7 cellular contexts compared by ENCODE assay signal in genomic region chr19:48351341-48351752, GRCh38. TPM values are rescaled to one million over a fixed set of nuclear protein-coding genes. Genes with fewer than 3 reads are reported as not detected.
DNase-seq lines count a peak whose midpoint lies in the region; ATAC-seq and TF ChIP-seq lines count a peak whose summit lies in the region.

No MANE protein-coding gene starts in this region.

- peak; percentile 49 for DNase-seq in NCI-H146 (lab: John Stamatoyannopoulos, UW)
- peak; percentile 90 for DNase-seq in WTC11 (ENCODE audit: low spot score)
- peak; percentile 66 to 68 for DNase-seq in cardiac fibroblast (ENCODE audit: low read depth in 2 of 2)
- DNase-seq in left lobe of liver (ENCODE audit: low spot score), result peak; percentile 67
- DNase-seq in stimulated activated CD4-positive, alpha-beta T cell treated with anti-CD3 and anti-CD28 coated beads, TNF-alpha, amount 100 ng/mL, for 48 hours (ENCODE audit: low read depth in 3 of 3), result peak; percentile 70 to 80 (median 78)
- no peak for DNase-seq in epidermal melanocyte (ENCODE audit: insufficient read length, low spot score)

- ATAC-seq in WTC11 (peak; percentile 90), left lobe of liver (peak; percentile 87)

- POLR2A ChIA-PET in WTC11 (lab: Charles Lee), result interaction anchor here (0.7 to 1.0 kb wide), 2 partner anchors 12 to 247 kb away, joined by 3 to 11 read pairs; partner anchors contain the start of gene TMEM143

- no peaks in the 10 kb centered on the region; the same call in 1 of the 2 replicates for H3K27me3 Mint-ChIP-seq in WTC11 (ENCODE audit: low read depth)

- no peak overlapping the region for H3K27ac Mint-ChIP-seq in WTC11

- H3K9me3 Mint-ChIP-seq in WTC11, result no peaks in the 10 kb centered on the region

- H3K36me3 Mint-ChIP-seq in WTC11, result no peaks in the 10 kb centered on the region

- CTCF ChIA-PET in WTC11 (lab: Charles Lee), result interaction anchor here (0.5 to 3.5 kb wide), 35 partner anchors 8 to 257 kb away, joined by 3 to 52 read pairs (median 4); partner anchors contain the start of genes EMP3, GRIN2D, GRWD1 and KDELR1

- H3K4me3 Mint-ChIP-seq in WTC11, result no peak overlapping the region

- TF ChIP-seq CTCF in GM12875 (IDR thresholded peaks at IDR 0.05; ENCODE audit: borderline replicate concordance, insufficient read depth, low read depth, low read length) (peak; percentile 93), WTC11 (IDR thresholded peaks at IDR 0.05) (peak; percentile 90), cardiac fibroblast (IDR thresholded peaks at IDR 0.05; ENCODE audit: low read depth, low read length) (peak; percentile 85)

- peaks cover 7% of the 10 kb centered on the region; the same call in 1 of the 2 replicates for H3K4me1 Mint-ChIP-seq in WTC11

- no peak overlapping the region for H3K4me3 ChIP-seq in GM12875 (ENCODE audit: low read depth, low read length)
- H3K4me3 ChIP-seq in cardiac fibroblast (replicated peaks in 1 of 2; ENCODE audit: low read depth in 2 of 2, low read length in 2 of 2), result no peak overlapping the region

TF ChIP-seq in WTC11, 78 proteins besides CTCF, POLR2A, EP300 and RAD21:
- no peak for TF ChIP-seq MXD4 (CRISPR knock-in tag; IDR thresholded peaks at IDR 0.05; ENCODE audit: borderline replicate concordance)
- no peak for TF ChIP-seq SMAD4 (CRISPR knock-in tag; IDR thresholded peaks at IDR 0.05)
- peak; percentile 100 for TF ChIP-seq GTF2I (CRISPR knock-in tag; conservative IDR thresholded peaks at IDR 0.05)
- TF ChIP-seq ZNF396 (CRISPR knock-in tag; IDR thresholded peaks at IDR 0.05; ENCODE audit: borderline replicate concordance), result no peak
- no peak for TF ChIP-seq NFE2L1 (CRISPR knock-in tag; IDR thresholded peaks at IDR 0.05)

RNA-seq across cellular contexts. Expression of gene TMEM143, which starts 12.4 kb away (rescaled TPM):
- total RNA-seq in WTC11 (2021) (20.2 to 29.6 TPM (median 27.0 TPM) in 3 replicates), left lobe of liver (19.0 TPM)

RNA-seq across cellular contexts. Expression of gene SYNGR4, which starts 12.8 kb away (rescaled TPM):
- not detected in 3 replicates for total RNA-seq in WTC11 (2021)
- not detected for total RNA-seq in left lobe of liver

RNA-seq across cellular contexts. Expression of gene EMP3, which starts 26.0 kb away (rescaled TPM):
- total RNA-seq in WTC11 (2021) (8.9 to 11.1 TPM (median 10.4 TPM) in 3 replicates), left lobe of liver (6.7 TPM)

RNA-seq across cellular contexts. Expression of gene KDELR1, which starts 40.0 kb away (rescaled TPM):
- total RNA-seq in WTC11 (2021) (207 to 226 TPM (median 223 TPM) in 3 replicates), left lobe of liver (68.4 TPM)

RNA-seq across cellular contexts. Expression of gene GRIN2D, which starts 42.1 kb away (rescaled TPM):
- 23.0 to 27.8 TPM (median 25.3 TPM) in 3 replicates for total RNA-seq in WTC11 (2021)
- total RNA-seq in left lobe of liver, result 0.20 TPM
